ENCODE assay signal across 23 cellular contexts in genomic region chr10:72099054-72099921, GRCh38. TPM values are rescaled to one million over a fixed set of nuclear protein-coding genes. Genes with fewer than 3 reads are reported as not detected.
DNase-seq lines count a peak whose midpoint lies in the region; ATAC-seq, FAIRE-seq and TF ChIP-seq lines count a peak whose summit lies in the region.
"Had no signal": no experiment of that assay in that cellular context is flagged by ENCODE, and none has a peak within 500 bp of the region (broad histone marks: within the 10 kb centered on the region; RNA-seq: fewer than 3 reads in every experiment).

No MANE protein-coding gene starts in this region.

- H3K27ac ChIP-seq in C4-2B (peak overlapping the region; percentile 3), PC-9 (peak overlapping the region; percentile 68), muscle layer of duodenum (ENCODE audit: low read length) (peak overlapping the region; percentile 67)
- H3K27ac ChIP-seq: KMS-11, neutrophil, uterus had no signal

- no peak for FAIRE-seq in bronchial epithelial cell (lab: Jason Lieb, UNC)
- FAIRE-seq: GM18507, islet of Langerhans had no signal

- H3K9me2 ChIP-seq in PC-9 (ENCODE audit: insufficient read depth) = no peaks in the 10 kb centered on the region

- no peak overlapping the region for H3K4me3 Mint-ChIP-seq in effector memory CD8-positive, alpha-beta T cell
- no peak overlapping the region for H3K4me3 Mint-ChIP-seq in activated T-helper 1 cell treated with anti-CD3 and anti-CD28 coated beads, Interleukin-12 subunit alpha, Interleukin-12 subunit beta, Interleukin-2, Interleukin-4 antibody, amounts not matched to agents 30 ng/mL and 10 ng/mL and 1 ng/mL, durations not matched to agents 14 hours and 24 hours and 36 hours

- H3K4me3 ChIP-seq in PC-9 (no peak overlapping the region), bronchial epithelial cell (ENCODE audit: low read depth, low read length) (no peak overlapping the region), muscle layer of duodenum (ENCODE audit: low read depth in 1 of 2, low read length in 2 of 2) (no peak overlapping the region)
- H3K4me3 ChIP-seq: uterus had no signal

- peaks cover 9% of the 10 kb centered on the region for H3K36me3 Mint-ChIP-seq in effector memory CD8-positive, alpha-beta T cell (ENCODE audit: insufficient read depth)
- H3K36me3 Mint-ChIP-seq in activated T-helper 1 cell treated with anti-CD3 and anti-CD28 coated beads, Interleukin-12 subunit alpha, Interleukin-12 subunit beta, Interleukin-2, Interleukin-4 antibody, amounts not matched to agents 30 ng/mL and 10 ng/mL and 1 ng/mL, durations not matched to agents 14 hours and 24 hours and 36 hours (ENCODE audit: low read depth) = peaks cover 53% of the 10 kb centered on the region

- TF ChIP-seq CTCF in C4-2B (conservative IDR thresholded peaks at IDR 0.05) (no peak), PC-9 (conservative IDR thresholded peaks at IDR 0.05) (no peak), bronchial epithelial cell (IDR thresholded peaks at IDR 0.05; ENCODE audit: insufficient read depth, low read length, severe bottlenecking) (no peak)

- BruUV-seq in PC-9 (replicated peaks; lab: Mats Ljungman, UMichigan) = no TSS peak

- H4K20me1 ChIP-seq in PC-9 (ENCODE audit: insufficient read depth) = no peaks in the 10 kb centered on the region

- H3K27ac Mint-ChIP-seq in effector memory CD8-positive, alpha-beta T cell = no peak overlapping the region
- no peak overlapping the region for H3K27ac Mint-ChIP-seq in activated T-helper 1 cell treated with anti-CD3 and anti-CD28 coated beads, Interleukin-12 subunit alpha, Interleukin-12 subunit beta, Interleukin-2, Interleukin-4 antibody, amounts not matched to agents 30 ng/mL and 10 ng/mL and 1 ng/mL, durations not matched to agents 14 hours and 24 hours and 36 hours

- intact Hi-C loops in PC-9 (cut with micrococcal nuclease; ENCODE audit: unreplicated experiment) = loop anchor here (5.0 kb wide), 1 partner anchor 173 kb away; the partner anchor contains the start of gene DDIT4
- intact Hi-C loops in activated T-helper 1 cell treated with anti-CD3 and anti-CD28 coated beads, Interleukin-12 subunit alpha, Interleukin-12 subunit beta, Interleukin-2, Interleukin-4 antibody, amounts not matched to agents 30 ng/mL and 10 ng/mL and 1 ng/mL, durations not matched to agents 14 hours and 24 hours and 36 hours (cut with micrococcal nuclease) = no loop called here

- H3K9me3 ChIP-seq in PC-9 (ENCODE audit: insufficient read depth, low read depth) (no peaks in the 10 kb centered on the region), muscle layer of duodenum (ENCODE audit: control insufficient read depth in 1 of 2, low read length in 2 of 2) (no peaks in the 10 kb centered on the region)
- H3K9me3 ChIP-seq: neutrophil, uterus had no signal

- H3K27me3 Mint-ChIP-seq in effector memory CD8-positive, alpha-beta T cell = no peaks in the 10 kb centered on the region
- no peaks in the 10 kb centered on the region for H3K27me3 Mint-ChIP-seq in activated T-helper 1 cell treated with anti-CD3 and anti-CD28 coated beads, Interleukin-12 subunit alpha, Interleukin-12 subunit beta, Interleukin-2, Interleukin-4 antibody, amounts not matched to agents 30 ng/mL and 10 ng/mL and 1 ng/mL, durations not matched to agents 14 hours and 24 hours and 36 hours (ENCODE audit: insufficient read depth)

- no peak overlapping the region for H2AFZ ChIP-seq in PC-9

- H3K36me3 ChIP-seq in PC-9 (ENCODE audit: low read depth) (peaks cover 19% of the 10 kb centered on the region), bronchial epithelial cell (ENCODE audit: control insufficient read depth, insufficient read depth, low read length) (peaks cover 4% of the 10 kb centered on the region), muscle layer of duodenum (ENCODE audit: control insufficient read depth in 1 of 2, insufficient read depth in 2 of 2, low read length in 2 of 2) (peaks cover 8 to 20% of the 10 kb centered on the region in 2 donors)
- H3K36me3 ChIP-seq: uterus had no signal

- DNase-seq in PC-9 (no peak), bronchial epithelial cell (ENCODE audit: low read depth) (peak; percentile 62), iPS-NIHi7 (ENCODE audit: extremely low spot score) (no peak), GM19240 (ENCODE audit: insufficient read length, low spot score) (no peak)
- no peak for DNase-seq in effector memory CD8-positive, alpha-beta T cell
- no peak for DNase-seq in activated T-helper 1 cell treated with anti-CD3 and anti-CD28 coated beads, Interleukin-12 subunit alpha, Interleukin-12 subunit beta, Interleukin-2, Interleukin-4 antibody, amounts not matched to agents 30 ng/mL and 10 ng/mL and 1 ng/mL, durations not matched to agents 14 hours and 24 hours and 36 hours (ENCODE audit: low spot score)
- DNase-seq: activated CD4-positive, CD25-positive, alpha-beta regulatory T cell treated with anti-CD3 and anti-CD28 coated beads, Interleukin-2, amount 50 U/mL, for 72 hours; activated effector memory CD4-positive, alpha-beta T cell treated with Interleukin-2 at 50 U/mL for 16 hours; amygdala; cerebellar nuclear complex; effector memory CD4-positive, alpha-beta T cell; H7; NCI-H1092; NCI-H2107; NCI-H524 treated with DMSO at 0.1 percent for 48 hours; right cardiac atrium; uterus had no signal

- no peaks in the 10 kb centered on the region for H3K79me2 ChIP-seq in PC-9 (ENCODE audit: low read depth)

- POLR2A ChIA-PET in PC-9 (lab: Charles Lee; ENCODE audit: unreplicated experiment) = interaction anchor here (0.7 kb wide), 1 partner anchor 251 kb away, joined by 12 read pairs; no protein-coding TSS in a partner anchor

- H3K4me1 Mint-ChIP-seq in effector memory CD8-positive, alpha-beta T cell (ENCODE audit: low read depth in 2 of 2) = peaks cover 0 to 14% of the 10 kb centered on the region in 2 donors
- H3K4me1 Mint-ChIP-seq in activated T-helper 1 cell treated with anti-CD3 and anti-CD28 coated beads, Interleukin-12 subunit alpha, Interleukin-12 subunit beta, Interleukin-2, Interleukin-4 antibody, amounts not matched to agents 30 ng/mL and 10 ng/mL and 1 ng/mL, durations not matched to agents 14 hours and 24 hours and 36 hours (ENCODE audit: low read depth) = peaks cover 57% of the 10 kb centered on the region

- CTCF ChIA-PET in PC-9 (lab: Charles Lee) = no interaction called here

- H3K9me3 Mint-ChIP-seq in effector memory CD8-positive, alpha-beta T cell = no peaks in the 10 kb centered on the region
- no peaks in the 10 kb centered on the region for H3K9me3 Mint-ChIP-seq in activated T-helper 1 cell treated with anti-CD3 and anti-CD28 coated beads, Interleukin-12 subunit alpha, Interleukin-12 subunit beta, Interleukin-2, Interleukin-4 antibody, amounts not matched to agents 30 ng/mL and 10 ng/mL and 1 ng/mL, durations not matched to agents 14 hours and 24 hours and 36 hours

- H3K27me3 ChIP-seq in PC-9 (ENCODE audit: insufficient read depth, low read depth) (no peaks in the 10 kb centered on the region), bronchial epithelial cell (ENCODE audit: control insufficient read depth, insufficient read depth, low read length) (peaks cover 2% of the 10 kb centered on the region), muscle layer of duodenum (ENCODE audit: low read depth, low read length) (no peaks in the 10 kb centered on the region)
- H3K27me3 ChIP-seq: neutrophil, uterus had no signal

- peak overlapping the region; percentile 46; the same call in 1 of the 2 replicates for H3K4me2 ChIP-seq in PC-9
- H3K4me2 ChIP-seq: KMS-11 had no signal

- no peak for ATAC-seq in effector memory CD8-positive, alpha-beta T cell (replicated peaks)

- H3K4me1 ChIP-seq in PC-9 (replicated peaks; ENCODE audit: insufficient read depth) (peaks cover 46% of the 10 kb centered on the region), muscle layer of duodenum (ENCODE audit: control insufficient read depth in 1 of 2, insufficient read depth in 2 of 2, low read length in 2 of 2) (no peaks in the 10 kb centered on the region)
- H3K4me1 ChIP-seq: uterus had no signal

- peaks cover 36% of the 10 kb centered on the region for H3F3A ChIP-seq in PC-9 (ENCODE audit: insufficient read depth, low read depth)

RNA-seq across cellular contexts. Expression of gene SPOCK2, which starts 10.9 kb away (rescaled TPM):
- total RNA-seq in PC-9 (2021) = 4.2 and 5.3 TPM in 2 replicates
- 0.13 and 0.26 TPM in 2 replicates for total RNA-seq in bronchial epithelial cell
- total RNA-seq in activated T-helper 1 cell treated with anti-CD3 and anti-CD28 coated beads, Interleukin-12 subunit alpha, Interleukin-12 subunit beta, Interleukin-2, Interleukin-4 antibody, amounts not matched to agents 30 ng/mL and 10 ng/mL and 1 ng/mL, durations not matched to agents 14 hours and 24 hours and 36 hours = 139 and 142 TPM in 2 replicates

Comparison
In these comparisons a context has a peak if more than half of its experiments do, and no peak if none do; other contexts are left out.
1. H3K27ac ChIP-seq: peak in every context shown above with its lines; median percentile 68 in PC-9; 67 in muscle layer of duodenum; 3 in C4-2B.
2. RNA of gene SPOCK2, which starts 10.9 kb away (total RNA-seq): 139 to 142 TPM in activated T-helper 1 cell treated with anti-CD3 and anti-CD28 coated beads, Interleukin-12 subunit alpha, Interleukin-12 subunit beta, Interleukin-2, Interleukin-4 antibody, amounts not matched to agents 30 ng/mL and 10 ng/mL and 1 ng/mL, durations not matched to agents 14 hours and 24 hours and 36 hours; 4.2 to 5.3 TPM in PC-9 and 0.13 to 0.26 TPM in bronchial epithelial cell; every median in the first group is over 10 times any median in the second.